Comparison of ENCODE assay signal across 7 cellular contexts in genomic region chr3:133506215-133506901, GRCh38.
DNase-seq lines count a peak whose midpoint lies in the region; ATAC-seq and TF ChIP-seq lines count a peak whose summit lies in the region.

No MANE protein-coding gene starts in this region.

- H3K9me3 Mint-ChIP-seq in immature natural killer cell = no peaks in the 10 kb centered on the region
- H3K9me3 Mint-ChIP-seq in type B pancreatic cell = no peaks in the 10 kb centered on the region

- DNase-seq in RPMI8226 (peak; percentile 93), immature natural killer cell (peak; percentile 21 to 35 (median 28)), type B pancreatic cell (ENCODE audit: extremely low spot score, unreplicated experiment) (no peak), NCI-H526 treated with DMSO at 0.1 percent for 48 hours (lab: John Stamatoyannopoulos, UW) (no peak), NCI-H526 (lab: John Stamatoyannopoulos, UW) (no peak)

- H3K27me3 Mint-ChIP-seq in immature natural killer cell (ENCODE audit: low read depth in 3 of 3) (no peaks in the 10 kb centered on the region), type B pancreatic cell (peaks cover 13% of the 10 kb centered on the region)

- peaks cover 13 to 14% of the 10 kb centered on the region in 2 donors for H3K4me1 Mint-ChIP-seq in immature natural killer cell
- peaks cover 11% of the 10 kb centered on the region for H3K4me1 Mint-ChIP-seq in type B pancreatic cell (ENCODE audit: unreplicated experiment)

- H3K4me3 Mint-ChIP-seq in immature natural killer cell = peak overlapping the region; percentile 47 to 84 (median 64)
- H3K4me3 Mint-ChIP-seq in type B pancreatic cell = no peak overlapping the region

- H3K27ac Mint-ChIP-seq in immature natural killer cell (peak overlapping the region; percentile 59 to 89 (median 85)), type B pancreatic cell (peak overlapping the region; percentile 48)

- H3K36me3 Mint-ChIP-seq in immature natural killer cell (no peaks in the 10 kb centered on the region), type B pancreatic cell (no peaks in the 10 kb centered on the region)

- ATAC-seq in GM19023 (IDR thresholded peaks at IDR 0.05; ENCODE audit: unreplicated experiment) (peak; percentile 95), HG02763 (IDR thresholded peaks at IDR 0.05; ENCODE audit: unreplicated experiment) (peak; percentile 98)

- no peak for TF ChIP-seq CTCF in type B pancreatic cell (conservative IDR thresholded peaks at IDR 0.05)

Comparison
In these comparisons a context has a peak if more than half of its experiments do, and no peak if none do; other contexts are left out.
1. DNase-seq: peak in RPMI8226 (single experiment) and immature natural killer cell (3 of 3); none in type B pancreatic cell (single experiment), NCI-H526 treated with DMSO at 0.1 percent for 48 hours (single experiment) and NCI-H526 (0 of 2).